16 cellular contexts compared by ENCODE assay signal in genomic region chr7:36614954-36615353, GRCh38.
DNase-seq lines count a peak whose midpoint lies in the region; ATAC-seq lines count a peak whose summit lies in the region.
"Had no signal": no experiment of that assay in that cellular context is flagged by ENCODE, and none has a peak within 500 bp of the region (broad histone marks: within the 10 kb centered on the region; RNA-seq: fewer than 3 reads in every experiment).

No MANE protein-coding gene starts in this region.

- peak overlapping the region in 4 of 6 donors; percentile 16 to 74 (median 56) for H3K27ac Mint-ChIP-seq in immature natural killer cell
- H3K27ac Mint-ChIP-seq in activated T-helper 1 cell treated with anti-CD3 and anti-CD28 coated beads, Interleukin-12 subunit alpha, Interleukin-12 subunit beta, Interleukin-2, Interleukin-4 antibody, amounts not matched to agents 30 ng/mL and 10 ng/mL and 1 ng/mL, durations not matched to agents 14 hours and 24 hours and 36 hours: no peak overlapping the region
- H3K27ac Mint-ChIP-seq: B cell, HFFc6 had no signal

- peaks cover 0 to 38% (median 5%) of the 10 kb centered on the region in 3 donors for H3K27me3 Mint-ChIP-seq in immature natural killer cell (ENCODE audit: low read depth in 3 of 3)
- H3K27me3 Mint-ChIP-seq in activated T-helper 1 cell treated with anti-CD3 and anti-CD28 coated beads, Interleukin-12 subunit alpha, Interleukin-12 subunit beta, Interleukin-2, Interleukin-4 antibody, amounts not matched to agents 30 ng/mL and 10 ng/mL and 1 ng/mL, durations not matched to agents 14 hours and 24 hours and 36 hours (ENCODE audit: insufficient read depth): no peaks in the 10 kb centered on the region
- H3K27me3 Mint-ChIP-seq: B cell had no signal

- ATAC-seq in GM18870 (IDR thresholded peaks at IDR 0.05; ENCODE audit: unreplicated experiment): no peak
- ATAC-seq: A549, HepG2, K562 had no signal

- intact Hi-C loops in activated T-helper 1 cell treated with anti-CD3 and anti-CD28 coated beads, Interleukin-12 subunit alpha, Interleukin-12 subunit beta, Interleukin-2, Interleukin-4 antibody, amounts not matched to agents 30 ng/mL and 10 ng/mL and 1 ng/mL, durations not matched to agents 14 hours and 24 hours and 36 hours (cut with micrococcal nuclease): no loop called here

- H3K4me1 Mint-ChIP-seq in immature natural killer cell: peaks cover 21 to 40% of the 10 kb centered on the region in 2 donors
- peaks cover 13% of the 10 kb centered on the region for H3K4me1 Mint-ChIP-seq in activated T-helper 1 cell treated with anti-CD3 and anti-CD28 coated beads, Interleukin-12 subunit alpha, Interleukin-12 subunit beta, Interleukin-2, Interleukin-4 antibody, amounts not matched to agents 30 ng/mL and 10 ng/mL and 1 ng/mL, durations not matched to agents 14 hours and 24 hours and 36 hours (ENCODE audit: low read depth)

- H3K9me3 Mint-ChIP-seq in immature natural killer cell: no peaks in the 10 kb centered on the region
- no peaks in the 10 kb centered on the region for H3K9me3 Mint-ChIP-seq in activated T-helper 1 cell treated with anti-CD3 and anti-CD28 coated beads, Interleukin-12 subunit alpha, Interleukin-12 subunit beta, Interleukin-2, Interleukin-4 antibody, amounts not matched to agents 30 ng/mL and 10 ng/mL and 1 ng/mL, durations not matched to agents 14 hours and 24 hours and 36 hours
- H3K9me3 Mint-ChIP-seq: CD14-positive monocyte, HFFc6 had no signal

- H3K4me3 Mint-ChIP-seq in immature natural killer cell: no peak overlapping the region
- H3K4me3 Mint-ChIP-seq in activated T-helper 1 cell treated with anti-CD3 and anti-CD28 coated beads, Interleukin-12 subunit alpha, Interleukin-12 subunit beta, Interleukin-2, Interleukin-4 antibody, amounts not matched to agents 30 ng/mL and 10 ng/mL and 1 ng/mL, durations not matched to agents 14 hours and 24 hours and 36 hours: no peak overlapping the region
- H3K4me3 Mint-ChIP-seq: B cell, CD14-positive monocyte, HFFc6 had no signal

- peaks cover 43 to 78% (median 58%) of the 10 kb centered on the region in 3 donors for H3K36me3 Mint-ChIP-seq in immature natural killer cell
- peaks cover 4% of the 10 kb centered on the region for H3K36me3 Mint-ChIP-seq in activated T-helper 1 cell treated with anti-CD3 and anti-CD28 coated beads, Interleukin-12 subunit alpha, Interleukin-12 subunit beta, Interleukin-2, Interleukin-4 antibody, amounts not matched to agents 30 ng/mL and 10 ng/mL and 1 ng/mL, durations not matched to agents 14 hours and 24 hours and 36 hours (ENCODE audit: low read depth)

- DNase-seq in NCI-H748 (lab: John Stamatoyannopoulos, UW; ENCODE audit: unreplicated experiment) (peak; percentile 40), NCI-H748 treated with DMSO at 0.1 percent for 48 hours (lab: John Stamatoyannopoulos, UW) (no peak), NCI-H69 (lab: John Stamatoyannopoulos, UW) (peak; percentile 66), immature natural killer cell (no peak), HT-29 (ENCODE audit: low spot score) (no peak)
- DNase-seq in activated T-helper 1 cell treated with anti-CD3 and anti-CD28 coated beads, Interleukin-12 subunit alpha, Interleukin-12 subunit beta, Interleukin-2, Interleukin-4 antibody, amounts not matched to agents 30 ng/mL and 10 ng/mL and 1 ng/mL, durations not matched to agents 14 hours and 24 hours and 36 hours (ENCODE audit: low spot score): no peak
- DNase-seq: DMS79, HFFc6, MG63, SJCRH30 had no signal

Comparison
In these comparisons a context has a peak if more than half of its experiments do, and no peak if none do; other contexts are left out.
1. DNase-seq: peak in NCI-H748 (single experiment) and NCI-H69 (single experiment); none in NCI-H748 treated with DMSO at 0.1 percent for 48 hours (single experiment), immature natural killer cell (0 of 3), activated T-helper 1 cell treated with anti-CD3 and anti-CD28 coated beads, Interleukin-12 subunit alpha, Interleukin-12 subunit beta, Interleukin-2, Interleukin-4 antibody, amounts not matched to agents 30 ng/mL and 10 ng/mL and 1 ng/mL, durations not matched to agents 14 hours and 24 hours and 36 hours (single experiment) and HT-29 (single experiment).